ENCODE assay signal across 9 cellular contexts in the genomic region with DNA sequence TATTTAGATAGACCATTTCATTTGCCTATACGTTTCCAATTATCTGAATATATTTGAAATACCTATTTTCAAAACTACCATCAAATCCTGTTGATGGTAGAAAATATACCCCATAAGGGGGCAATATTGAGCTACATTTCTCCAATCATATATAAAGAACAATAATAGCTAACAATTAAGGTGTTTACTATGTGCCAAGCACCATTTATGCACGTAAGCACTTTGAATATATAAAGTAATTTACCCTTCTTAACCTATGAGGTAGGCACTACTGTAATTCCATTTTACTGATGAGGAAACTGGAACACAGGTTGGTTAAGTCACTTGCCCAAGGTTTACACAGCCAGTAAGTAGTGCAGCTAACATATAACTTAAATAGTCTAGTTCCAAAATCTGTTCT.
DNase-seq lines count a peak whose midpoint lies in the region; ATAC-seq and TF ChIP-seq lines count a peak whose summit lies in the region.
"Had no signal": no experiment of that assay in that cellular context is flagged by ENCODE, and none has a peak within 500 bp of the region (broad histone marks: within the 10 kb centered on the region; RNA-seq: fewer than 3 reads in every experiment).

No MANE protein-coding gene starts in this region.

- no peaks in the 10 kb centered on the region for H3K36me3 ChIP-seq in testis (ENCODE audit: low read depth, missing control alignments)
- H3K36me3 ChIP-seq: HAP-1 had no signal

- TF ChIP-seq CTCF in AG09309 (IDR thresholded peaks at IDR 0.05; ENCODE audit: control insufficient read depth, insufficient read depth, low read depth, low read length, missing control alignments) = peak; percentile 5
- no peak for TF ChIP-seq CTCF in GM20000 (IDR thresholded peaks at IDR 0.05; ENCODE audit: extremely low read depth, missing control alignments)
- TF ChIP-seq CTCF in testis (IDR thresholded peaks at IDR 0.05) = peak in 2 of 3 experiments; percentile 13 to 45

- H3K4me1 ChIP-seq in testis = no peaks in the 10 kb centered on the region

- 68 to 76% methylated on average over 2 of the region's 2 CpGs for WGBS in testis, 2 donors

- no peak for DNase-seq in AG09309 (ENCODE audit: low read depth)
- DNase-seq in GM20000 (ENCODE audit: low spot score) = peak; percentile 13
- DNase-seq in RKO (ENCODE audit: low spot score) = peak; percentile 47
- DNase-seq in fibroblast of the conjunctiva (ENCODE audit: low read depth) = peak; percentile 27
- no peak for DNase-seq in testis
- no peak for DNase-seq in cerebellar nuclear complex (lab: John Stamatoyannopoulos, UW)

- no peaks in the 10 kb centered on the region for H3K27me3 ChIP-seq in testis

- intact Hi-C loops in testis (cut with DNase I; ENCODE audit: low total_unique reads) = loop anchor here (10.0 kb wide), 1 partner anchor 344 kb away; no protein-coding TSS in a partner anchor

- no peak overlapping the region for H3K27ac ChIP-seq in testis

- TF ChIP-seq POLR2A in testis (IDR thresholded peaks at IDR 0.05) (no peak), GM18505 (IDR thresholded peaks at IDR 0.05; ENCODE audit: borderline replicate concordance, extremely low read depth, insufficient read depth, insufficient read length) (no peak)

- H3K9me3 ChIP-seq in testis = no peaks in the 10 kb centered on the region
- H3K9me3 ChIP-seq: HAP-1 had no signal

- ATAC-seq in GM18505 (IDR thresholded peaks at IDR 0.05; ENCODE audit: unreplicated experiment) (no peak), GM18519 (IDR thresholded peaks at IDR 0.05; ENCODE audit: low FRiP score, unreplicated experiment) (no peak)

- no peak overlapping the region for H3K4me3 ChIP-seq in AG09309 (ENCODE audit: control insufficient read depth, low read depth, low read length)
- no peak overlapping the region for H3K4me3 ChIP-seq in testis
- H3K4me3 ChIP-seq: HAP-1 had no signal

Comparison
In these comparisons a context has a peak if more than half of its experiments do, and no peak if none do; other contexts are left out.
1. DNase-seq: peak in GM20000 (single experiment), RKO (single experiment) and fibroblast of the conjunctiva (single experiment); none in AG09309 (single experiment), testis (single experiment) and cerebellar nuclear complex (0 of 2).